ENCODE assay signal across 14 cellular contexts in the genomic region with DNA sequence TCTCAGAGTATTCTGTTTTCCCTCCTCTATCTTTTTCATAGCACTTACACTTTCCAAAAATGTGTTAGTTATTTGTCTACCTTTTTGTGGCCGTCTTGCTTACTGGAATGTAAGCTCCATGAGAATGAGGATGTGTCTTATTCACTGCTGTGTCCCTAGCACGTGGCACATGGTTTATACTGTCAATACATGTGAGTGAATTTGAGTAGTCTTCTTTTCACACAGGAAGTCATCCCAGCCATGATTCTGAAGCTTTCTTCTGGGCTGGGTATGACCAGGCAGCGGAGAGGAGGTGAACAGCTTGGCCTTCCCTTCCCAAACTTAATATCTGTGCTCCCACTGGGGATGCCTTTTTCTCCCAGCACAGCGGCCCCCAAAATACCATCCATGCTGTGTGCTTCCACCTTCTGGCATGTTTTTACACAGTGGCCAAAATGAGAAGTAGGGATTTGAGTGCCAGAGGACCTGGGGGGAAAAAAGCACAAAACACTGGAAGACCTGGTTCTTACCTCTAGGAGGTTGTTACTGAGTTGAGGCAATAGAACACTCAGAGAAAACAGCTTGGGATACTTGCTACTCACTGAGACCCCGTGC. TPM values are rescaled to one million over a fixed set of nuclear protein-coding genes. Genes with fewer than 3 reads are reported as not detected.
A peak's percentile ranks its signal among the peaks of the same experiment; 100 is the strongest.
DNase-seq lines count a peak whose midpoint lies in the region; ATAC-seq and TF ChIP-seq lines count a peak whose summit lies in the region.
"Had no signal": no experiment of that assay in that cellular context is flagged by ENCODE, and none has a peak within 500 bp of the region (broad histone marks: within the 10 kb centered on the region; RNA-seq: fewer than 3 reads in every experiment).

No MANE protein-coding gene starts in this region.

- peak overlapping the region; percentile 74 for H3K27ac ChIP-seq in angular gyrus (ENCODE audit: low read depth, low read length)
- H3K27ac ChIP-seq in epithelial cell of prostate: peak overlapping the region; percentile 94
- peak overlapping the region; percentile 88 to 91 for H3K27ac ChIP-seq in tibial artery
- H3K27ac ChIP-seq in esophagus muscularis mucosa (replicated peaks in 1 of 4): peak overlapping the region in 2 of 4 donors; percentile 75 to 81

- H3K4me1 Mint-ChIP-seq in neural crest cell: peaks cover 42% of the 10 kb centered on the region

- H3K27ac Mint-ChIP-seq in neural crest cell (ENCODE audit: unreplicated experiment): no peak overlapping the region
- H3K27ac Mint-ChIP-seq: stimulated activated naive CD8-positive, alpha-beta T cell treated with anti-CD3 and anti-CD28 coated beads, Interleukin-15, Interleukin-2, amounts not matched to agents 100 ng/mL and 50 ng/mL, for 24 hours had no signal

- no peak for TF ChIP-seq POLR2A in esophagus muscularis mucosa (IDR thresholded peaks at IDR 0.05; ENCODE audit: low read depth)

- H3K4me1 ChIP-seq in tibial artery: peaks cover 9 to 87% (median 64%) of the 10 kb centered on the region in 4 donors
- H3K4me1 ChIP-seq in esophagus muscularis mucosa: peaks cover 38 to 73% (median 69%) of the 10 kb centered on the region in 4 donors

- H3K9me3 Mint-ChIP-seq in neural crest cell: peaks cover 20% of the 10 kb centered on the region

- TF ChIP-seq EP300 in esophagus muscularis mucosa (IDR thresholded peaks at IDR 0.05): no peak

- ATAC-seq in activated CD4-positive, CD25-positive, alpha-beta regulatory T cell treated with anti-CD3 and anti-CD28 coated beads, Interleukin-2, amount 50 U/mL, for 24 hours: no peak
- ATAC-seq: left ventricle myocardium superior had no signal

- H3K27me3 ChIP-seq in tibial artery: no peaks in the 10 kb centered on the region
- H3K27me3 ChIP-seq in esophagus muscularis mucosa: no peaks in the 10 kb centered on the region

- DNase-seq in epithelial cell of prostate (ENCODE audit: low read depth, low spot score): no peak
- no peak for DNase-seq in neural crest cell (ENCODE audit: low read depth, low spot score)
- peak in 1 of 2 donors; percentile 39 for DNase-seq in tibial artery
- no peak for DNase-seq in esophagus muscularis mucosa (ENCODE audit: extremely low spot score)
- no peak for DNase-seq in nucleus accumbens (lab: John Stamatoyannopoulos, UW)
- DNase-seq: activated effector memory CD4-positive, alpha-beta T cell treated with Interleukin-2 at 50 U/mL for 16 hours; foreskin fibroblast; left ventricle myocardium superior; NCI-H1930; NCI-H446 treated with DMSO at 0.1 percent for 48 hours had no signal

- H3K36me3 Mint-ChIP-seq in neural crest cell (ENCODE audit: low read depth): peaks cover 28% of the 10 kb centered on the region

- TF ChIP-seq CTCF in neural crest cell (conservative IDR thresholded peaks at IDR 0.05) (no peak), tibial artery (IDR thresholded peaks at IDR 0.05) (no peak), esophagus muscularis mucosa (IDR thresholded peaks at IDR 0.05) (no peak)

- H3K27me3 Mint-ChIP-seq in neural crest cell (ENCODE audit: low read depth): peaks cover 56% of the 10 kb centered on the region

- H3K4me3 ChIP-seq in tibial artery: no peak overlapping the region
- no peak overlapping the region for H3K4me3 ChIP-seq in esophagus muscularis mucosa

- 89% methylated on average over 5 of the region's 5 CpGs for WGBS in esophagus muscularis mucosa

- intact Hi-C loops in tibial artery (cut with DNase I; ENCODE audit: low total_unique reads) (no loop called here), esophagus muscularis mucosa (cut with DNase I) (no loop called here)

- H3K4me3 Mint-ChIP-seq in neural crest cell: peak overlapping the region; percentile 87
- H3K4me3 Mint-ChIP-seq: IgD-negative memory B cell; stimulated activated naive CD8-positive, alpha-beta T cell treated with anti-CD3 and anti-CD28 coated beads, Interleukin-15, Interleukin-2, amounts not matched to agents 100 ng/mL and 50 ng/mL, for 24 hours had no signal

- H3K36me3 ChIP-seq in tibial artery (no peaks in the 10 kb centered on the region), esophagus muscularis mucosa (no peaks in the 10 kb centered on the region)

- H3K9me3 ChIP-seq in tibial artery (no peaks in the 10 kb centered on the region), esophagus muscularis mucosa (peaks cover 0 to 10% (median 5%) of the 10 kb centered on the region in 4 donors)

RNA-seq across cellular contexts. Expression of a gene that starts 10.3 kb away (rescaled TPM):
- 43.4 and 46.0 TPM in 2 replicates for total RNA-seq in neural crest cell
- total RNA-seq in esophagus muscularis mucosa: 10 to 100 TPM; 21.7 to 66.7 (median 35.1) TPM
